In genomic region chr1:230851291-230851691, GRCh38 we compare ENCODE assay signal across 13 cellular contexts. TPM values are rescaled to one million over a fixed set of nuclear protein-coding genes. Genes with fewer than 3 reads are reported as not detected.
A peak's percentile ranks its signal among the peaks of the same experiment; 100 is the strongest.
DNase-seq lines count a peak whose midpoint lies in the region; ATAC-seq and TF ChIP-seq lines count a peak whose summit lies in the region.
"Had no signal": no experiment of that assay in that cellular context is flagged by ENCODE, and none has a peak within 500 bp of the region (broad histone marks: within the 10 kb centered on the region; RNA-seq: fewer than 3 reads in every experiment).

No MANE protein-coding gene starts in this region.

- H3K4me3 Mint-ChIP-seq in endodermal cell, result no peak overlapping the region
- H3K4me3 Mint-ChIP-seq: activated B cell treated with CpG ODN at 0.5 μM for 24 hours had no signal

- H3K27me3 ChIP-seq in right atrium auricular region (no peaks in the 10 kb centered on the region), endodermal cell (ENCODE audit: control insufficient read depth, insufficient read depth, low read length, poor library complexity, severe bottlenecking) (no peaks in the 10 kb centered on the region), aorta (ENCODE audit: control insufficient read depth in 1 of 2, insufficient read depth in 2 of 2, low read length in 1 of 2) (no peaks in the 10 kb centered on the region)

- peaks cover 42% of the 10 kb centered on the region for H3K36me3 Mint-ChIP-seq in endodermal cell (ENCODE audit: low read depth)

- H3K27ac ChIP-seq in right atrium auricular region (peak overlapping the region; percentile 85 to 95), endodermal cell (ENCODE audit: low read depth, low read length) (peak overlapping the region; percentile 82), aorta (ENCODE audit: low read depth in 1 of 2, low read length in 2 of 2) (peak overlapping the region in 1 of 2 donors; percentile 87)
- H3K27ac ChIP-seq: KMS-11, prostate gland had no signal

- H3K9me3 ChIP-seq in right atrium auricular region (no peaks in the 10 kb centered on the region), endodermal cell (ENCODE audit: control insufficient read depth, low read length) (peaks cover 9% of the 10 kb centered on the region), aorta (ENCODE audit: control insufficient read depth, low read length) (no peaks in the 10 kb centered on the region)
- H3K9me3 ChIP-seq: prostate gland had no signal

- WGBS in endodermal cell (ENCODE audit: insufficient coverage in 1 of 2, insufficient read length in 1 of 2), 2 experiments, result 40 to 64% methylated on average over 1 to 5 of the region's 5 CpGs
- 9% methylated on average over 5 of the region's 5 CpGs for WGBS in aorta, 2 donors

- no peak for DNase-seq in right atrium auricular region (ENCODE audit: low spot score)
- no peak for DNase-seq in left cardiac atrium
- DNase-seq in endodermal cell, result peak; percentile 82
- DNase-seq in myocyte (ENCODE audit: low read depth), result peak; percentile 63
- peak; percentile 67 to 78 for DNase-seq in aorta
- no peak for DNase-seq in superior temporal gyrus (ENCODE audit: extremely low spot score)
- DNase-seq in NCI-H526 (lab: John Stamatoyannopoulos, UW), result no peak
- DNase-seq in activated effector memory CD4-positive, alpha-beta T cell treated with anti-CD3 and anti-CD28 coated beads, Interleukin-2, amount 50 U/mL, for 16 hours, result no peak
- DNase-seq: ACHN; activated B cell treated with CpG ODN at 0.5 μM for 24 hours; effector CD8-positive, alpha-beta T cell had no signal

- H3K9me3 Mint-ChIP-seq in endodermal cell, result peaks cover 4% of the 10 kb centered on the region
- H3K9me3 Mint-ChIP-seq: activated B cell treated with CpG ODN at 0.5 μM for 24 hours had no signal

- H3K4me1 ChIP-seq in right atrium auricular region, result peaks cover 0 to 70% of the 10 kb centered on the region in 2 donors
- peaks cover 3% of the 10 kb centered on the region for H3K4me1 ChIP-seq in endodermal cell (ENCODE audit: control insufficient read depth, insufficient read depth, low read length)
- peaks cover 9 to 14% of the 10 kb centered on the region in 2 donors for H3K4me1 ChIP-seq in aorta (ENCODE audit: control insufficient read depth in 1 of 2, insufficient read depth in 2 of 2, low read length in 2 of 2)

- H3K4me1 Mint-ChIP-seq in endodermal cell, result peaks cover 36% of the 10 kb centered on the region

- peak overlapping the region; percentile 74 for H3K27ac Mint-ChIP-seq in endodermal cell
- H3K27ac Mint-ChIP-seq: activated B cell treated with CpG ODN at 0.5 μM for 24 hours had no signal

- no peaks in the 10 kb centered on the region for H3K27me3 Mint-ChIP-seq in endodermal cell (ENCODE audit: insufficient read depth)
- H3K27me3 Mint-ChIP-seq: activated B cell treated with CpG ODN at 0.5 μM for 24 hours had no signal

- H3K9ac ChIP-seq in endodermal cell (ENCODE audit: extremely low read depth, low read length, poor library complexity, severe bottlenecking), result no peak overlapping the region
- H3K9ac ChIP-seq: KMS-11 had no signal

- H3K36me3 ChIP-seq in right atrium auricular region (peaks cover 30% of the 10 kb centered on the region), endodermal cell (ENCODE audit: control insufficient read depth, insufficient read depth, low read length) (peaks cover 37% of the 10 kb centered on the region), aorta (ENCODE audit: control insufficient read depth in 1 of 2, insufficient read depth in 2 of 2, low read length in 1 of 2) (peaks cover 5 to 7% of the 10 kb centered on the region in 2 donors)
- H3K36me3 ChIP-seq: prostate gland had no signal

- TF ChIP-seq CTCF in right atrium auricular region (IDR thresholded peaks at IDR 0.05), result no peak
- TF ChIP-seq CTCF in endodermal cell (conservative IDR thresholded peaks at IDR 0.05), result no peak

- intact Hi-C loops in left cardiac atrium (cut with DNase I), result no loop called here
- intact Hi-C loops in aorta (cut with DNase I), result loop anchor here in 1 of 2 donors (2.0 kb wide), 1 partner anchor 26 kb away; no protein-coding TSS in a partner anchor

- H3K4me3 ChIP-seq in right atrium auricular region (no peak overlapping the region), endodermal cell (ENCODE audit: low read length) (no peak overlapping the region), aorta (ENCODE audit: low read length in 2 of 2) (no peak overlapping the region)
- H3K4me3 ChIP-seq: prostate gland had no signal

- ATAC-seq in left cardiac atrium (no peak), aorta (ENCODE audit: low FRiP score) (no peak)

RNA-seq across cellular contexts. Expression of gene C1orf198, which starts 17.0 kb away (rescaled TPM):
- total RNA-seq in right atrium auricular region (100 to 1,000 TPM in 1 of 2 donors, 10 to 100 TPM in 1; 86.1 to 115 TPM), left cardiac atrium (10 to 100 TPM; 51.8 to 54.8 TPM), endodermal cell (10 to 100 TPM; 37.5 to 44.8 TPM), myocyte (100 and 168 TPM in 2 replicates), aorta (100 to 1,000 TPM; 117 to 172 TPM)
- polyA plus RNA-seq in endodermal cell (2013, experiment 1 of 2), result 61.8 TPM
- 58.9 TPM for polyA plus RNA-seq in endodermal cell (2013, experiment 2 of 2)
- polyA plus RNA-seq in myocyte (2012), result 168 TPM
- 100 to 1,000 TPM in 1 of 2 donors, 10 to 100 TPM in 1; 61.2 to 110 TPM for polyA plus RNA-seq in aorta

Comparison
In these comparisons a context has a peak if more than half of its experiments do, and no peak if none do; other contexts are left out.
1. DNase-seq: peak in endodermal cell (single experiment), myocyte (single experiment) and aorta (2 of 2); none in right atrium auricular region (single experiment), left cardiac atrium (single experiment), superior temporal gyrus (single experiment), NCI-H526 (0 of 2) and activated effector memory CD4-positive, alpha-beta T cell treated with anti-CD3 and anti-CD28 coated beads, Interleukin-2, amount 50 U/mL, for 16 hours (single experiment).